ENCODE assay signal across 10 cellular contexts in genomic region chr10:46415291-46415690, GRCh38. TPM values are rescaled to one million over a fixed set of nuclear protein-coding genes. Genes with fewer than 3 reads are reported as not detected.
DNase-seq lines count a peak whose midpoint lies in the region; ATAC-seq, FAIRE-seq and TF ChIP-seq lines count a peak whose summit lies in the region.
"Not testable (repeated sequence)": the region's sequence is repeated elsewhere in the genome, so short reads cannot be mapped to it uniquely, and the experiment has no call there.
"Had no signal": no experiment of that assay in that cellular context is flagged by ENCODE, and none has a peak within 500 bp of the region (broad histone marks: within the 10 kb centered on the region; RNA-seq: fewer than 3 reads in every experiment).

No MANE protein-coding gene starts in this region.

- H2AFZ ChIP-seq in GM12878 (ENCODE audit: control insufficient read depth, low read depth, low read length), result not testable (repeated sequence)

- H3K9me3 ChIP-seq in GM12878 (replicated peaks; ENCODE audit: control insufficient read depth, insufficient read depth, low read length), result not testable (repeated sequence)

- in situ Hi-C loops in GM12878 (cut with MboI), result not testable (repeated sequence)

- not testable (repeated sequence) for H3K4me2 ChIP-seq in GM12878 (ENCODE audit: control insufficient read depth, insufficient read depth)

- BruUV-seq in GM12878 (replicated peaks; lab: Mats Ljungman, UMichigan), result not testable (repeated sequence)

- H3K4me1 ChIP-seq in GM12878 (ENCODE audit: control insufficient read depth, insufficient read depth, low read length), result not testable (repeated sequence)

- 25% methylated on average over 2 of the region's 6 CpGs for WGBS in GM12878 (ENCODE audit: insufficient coverage, insufficient replicate concordance, low lambda C conversion rate, missing lambda C conversion rate)

- TF ChIP-seq RAD21 in GM12878 (IDR thresholded peaks at IDR 0.05; ENCODE audit: insufficient read depth, low read depth, low read length), result not testable (repeated sequence)

- H3K27me3 ChIP-seq in GM12878 (replicated peaks in 1 of 2; ENCODE audit: control insufficient read depth in 2 of 2, insufficient read depth in 2 of 2, low read length in 1 of 2), result not testable (repeated sequence)

- RAD21 ChIA-PET in GM12878 (lab: Charles Lee; ENCODE audit: unreplicated experiment), result not testable (repeated sequence)

- intact Hi-C loops in GM12878 (cut with micrococcal nuclease; ENCODE audit: unreplicated experiment), result not testable (repeated sequence)

- TF ChIP-seq CTCF in GM12865 (IDR thresholded peaks at IDR 0.05; ENCODE audit: insufficient read depth, low read depth, low read length, missing control alignments); GM12878 (IDR thresholded peaks at IDR 0.05 in 2 of 3, conservative IDR thresholded peaks at IDR 0.05 in 1 of 3; ENCODE audit: control insufficient read depth in 2 of 3, extremely low read depth in 1 of 3, insufficient read depth in 1 of 3, low read depth in 3 of 3, low read length in 3 of 3): not testable (repeated sequence)

- ATAC-seq in GM18519 (IDR thresholded peaks at IDR 0.05; ENCODE audit: low FRiP score, unreplicated experiment) (peak; percentile 51), GM18868 (IDR thresholded peaks at IDR 0.05; ENCODE audit: unreplicated experiment) (peak; percentile 95), GM21619 (IDR thresholded peaks at IDR 0.05; ENCODE audit: unreplicated experiment) (peak; percentile 67), HG02870 (IDR thresholded peaks at IDR 0.05; ENCODE audit: unreplicated experiment) (peak; percentile 59), HG03342 (IDR thresholded peaks at IDR 0.05; ENCODE audit: unreplicated experiment) (peak; percentile 81), GM12878 (peak; percentile 64)

- H4K20me1 ChIP-seq in GM12878 (ENCODE audit: control insufficient read depth, insufficient read depth), result not testable (repeated sequence)

- not testable (repeated sequence) for TF ChIP-seq POLR2A in GM12878 (IDR thresholded peaks at IDR 0.05; ENCODE audit: low read depth, low read length)

- not testable (repeated sequence) for H3K9ac ChIP-seq in GM12878 (ENCODE audit: control insufficient read depth, insufficient read depth, low read length)

- DNase-seq in GM12865 (ENCODE audit: low read depth) (peak; percentile 35), GM12878 (ENCODE audit: low read depth, low spot score) (peak; percentile 0)

- not testable (repeated sequence) for H3K79me2 ChIP-seq in GM12878 (ENCODE audit: control insufficient read depth, insufficient read depth, low read length)

- POLR2A ChIA-PET in GM12878 (lab: Charles Lee), result not testable (repeated sequence)

- not testable (repeated sequence) for TF ChIP-seq EP300 in GM12878 (IDR thresholded peaks at IDR 0.05; ENCODE audit: borderline replicate concordance in 1 of 2, control insufficient read depth in 1 of 2, low read depth in 2 of 2, low read length in 2 of 2)

- H3K4me3 ChIP-seq in GM12865 (ENCODE audit: low read depth, low read length); GM12878: not testable (repeated sequence)

- SMC1A ChIA-PET in GM12878 (lab: Charles Lee; ENCODE audit: uncharacterized antibody, unreplicated experiment), result not testable (repeated sequence)

- not testable (repeated sequence) for H3K36me3 ChIP-seq in GM12878 (ENCODE audit: control insufficient read depth in 2 of 2, insufficient read depth in 2 of 2, low read length in 1 of 2)

- H3K27ac ChIP-seq in GM12878 (ENCODE audit: control insufficient read depth, insufficient read depth), result not testable (repeated sequence)

- CTCF ChIA-PET in GM12878 (lab: Yijun Ruan, JAX), result not testable (repeated sequence)

- not testable (repeated sequence) for FAIRE-seq in GM12878 (lab: Jason Lieb, UNC)

RNA-seq across cellular contexts. Expression of gene ANXA8L1, which starts 39.7 kb away (rescaled TPM):
- not detected in 2 replicates for total RNA-seq in GM12878 (2013; cell fraction: nucleolus; rRNA removed)
- total RNA-seq in GM12878 (2014; rRNA removed), result 0.44 TPM in 1 of 2 replicates, not detected in the other
- 0.14 and 0.18 TPM in 2 replicates for total RNA-seq in GM12878 (2014; rRNA removed; fragmentation: Illumina TruSeq; extraction: Trizol)
- total RNA-seq in GM12878 (2021), result not detected in 2 replicates
- polyA plus RNA-seq in GM12878 (2011; ENCODE audit: low read depth), result not detected
- polyA plus RNA-seq in GM12878 (2011; rRNA removed), result 0.04 TPM in 1 of 2 replicates, not detected in the other
- polyA plus RNA-seq in GM12878 (2011; cell fraction: cytosol; rRNA removed), result 0.07 and 0.12 TPM in 2 replicates
- polyA plus RNA-seq in GM12878 (2011; cell fraction: nucleus; rRNA removed), result 0.39 TPM in 1 of 2 replicates, not detected in the other
- 0.14 and 0.34 TPM in 2 replicates for polyA plus RNA-seq in GM12878 (2012)
- polyA plus RNA-seq in GM12878 (2014; fragmentation: Illumina TruSeq; extraction: Trizol), result 0.22 and 0.36 TPM in 2 replicates
- polyA plus RNA-seq in GM12878 (2014; fragmentation: Nextera tagmentation; extraction: Ambion mirVana), result under 1 TPM in 1 of 2 experiments, not detected in 1; 0.24 TPM
- polyA plus RNA-seq in GM12878 (2014; rRNA removed), result 0.49 TPM in 1 of 2 replicates, not detected in the other
- under 1 TPM; 0.21 to 0.29 TPM for polyA plus RNA-seq in GM12878 (2016; fragmentation: Nextera tagmentation; extraction: Ambion mirVana)
- 0.15 TPM in 1 of 2 replicates, not detected in the other for polyA minus RNA-seq in GM12878 (2011; rRNA and poly(A)+ RNA removed)
- not detected in 2 replicates for polyA minus RNA-seq in GM12878 (2011; cell fraction: cytosol; rRNA and poly(A)+ RNA removed)
- 0.24 TPM in 1 of 2 replicates, not detected in the other for polyA minus RNA-seq in GM12878 (2011; cell fraction: nucleus; rRNA and poly(A)+ RNA removed)
- total RNA-seq: CD4-positive, alpha-beta T cell; GM23338; K562 had no signal
- polyA plus RNA-seq: GM23338, K562 had no signal

RNA-seq across cellular contexts. Expression of gene NPY4R, which starts 50.5 kb away (rescaled TPM):
- total RNA-seq in GM12878 (2013; cell fraction: nucleolus; rRNA removed), result not detected in 2 replicates
- total RNA-seq in GM12878 (2014; rRNA removed), result not detected in 2 replicates
- total RNA-seq in GM12878 (2014; rRNA removed; fragmentation: Illumina TruSeq; extraction: Trizol), result not detected in 2 replicates
- total RNA-seq in GM12878 (2021), result not detected in 2 replicates
- polyA plus RNA-seq in GM12878 (2011; ENCODE audit: low read depth), result not detected
- not detected in 2 replicates for polyA plus RNA-seq in GM12878 (2011; rRNA removed)
- not detected in 2 replicates for polyA plus RNA-seq in GM12878 (2011; cell fraction: cytosol; rRNA removed)
- not detected in 2 replicates for polyA plus RNA-seq in GM12878 (2011; cell fraction: nucleus; rRNA removed)
- not detected in 2 replicates for polyA plus RNA-seq in GM12878 (2012)
- polyA plus RNA-seq in GM12878 (2014; fragmentation: Illumina TruSeq; extraction: Trizol), result not detected in 2 replicates
- polyA plus RNA-seq in GM12878 (2014; fragmentation: Nextera tagmentation; extraction: Ambion mirVana), result not detected
- polyA plus RNA-seq in GM12878 (2014; rRNA removed), result not detected in 2 replicates
- not detected for polyA plus RNA-seq in GM12878 (2016; fragmentation: Nextera tagmentation; extraction: Ambion mirVana)
- polyA minus RNA-seq in GM12878 (2011; rRNA and poly(A)+ RNA removed), result not detected in 2 replicates
- not detected in 2 replicates for polyA minus RNA-seq in GM12878 (2011; cell fraction: cytosol; rRNA and poly(A)+ RNA removed)
- polyA minus RNA-seq in GM12878 (2011; cell fraction: nucleus; rRNA and poly(A)+ RNA removed), result not detected in 2 replicates
- total RNA-seq: CD4-positive, alpha-beta T cell; GM23338; K562 had no signal
- polyA plus RNA-seq: GM23338, K562 had no signal
